Comparison of ENCODE assay signal across 14 cellular contexts in genomic region chr6:24004659-24005058, GRCh38.
A peak's percentile ranks its signal among the peaks of the same experiment; 100 is the strongest.
DNase-seq lines count a peak whose midpoint lies in the region; ATAC-seq and TF ChIP-seq lines count a peak whose summit lies in the region.
"Had no signal": no experiment of that assay in that cellular context is flagged by ENCODE, and none has a peak within 500 bp of the region (broad histone marks: within the 10 kb centered on the region; RNA-seq: fewer than 3 reads in every experiment).

No MANE protein-coding gene starts in this region.

- H3K4me3 ChIP-seq in ascending aorta (no peak overlapping the region), left lung (no peak overlapping the region)
- H3K4me3 ChIP-seq in effector memory CD4-positive, alpha-beta T cell (ENCODE audit: insufficient read depth, low read depth, low read length, poor library complexity, severe bottlenecking), result no peak overlapping the region
- H3K4me3 ChIP-seq: PC-9, sigmoid colon had no signal

- DNase-seq in left ventricle myocardium superior (no peak), Right ventricle myocardium inferior (ENCODE audit: missing footprints) (no peak), ascending aorta (ENCODE audit: low spot score in 2 of 2) (no peak), left lung (no peak), HK-2 (ENCODE audit: unreplicated experiment) (no peak), SKM-1 (lab: John Stamatoyannopoulos, UW; ENCODE audit: unreplicated experiment) (no peak), occipital lobe (lab: John Stamatoyannopoulos, UW) (no peak)
- DNase-seq in effector memory CD4-positive, alpha-beta T cell, result no peak
- DNase-seq: activated CD8-positive, alpha-beta memory T cell treated with anti-CD3 and anti-CD28 coated beads, Interleukin-2, amount 50 U/mL, for 4 hours; activated effector memory CD4-positive, alpha-beta T cell treated with Interleukin-2 at 50 U/mL for 16 hours; PC-9; posterior cingulate gyrus; sigmoid colon had no signal

- H3K27me3 ChIP-seq in ascending aorta (no peaks in the 10 kb centered on the region), left lung (no peaks in the 10 kb centered on the region)
- H3K27me3 ChIP-seq in effector memory CD4-positive, alpha-beta T cell (replicated peaks; ENCODE audit: control insufficient read depth, insufficient read depth, low read length, poor library complexity, severe bottlenecking), result no peaks in the 10 kb centered on the region
- H3K27me3 ChIP-seq: sigmoid colon had no signal

- peak; percentile 62 for ATAC-seq in left ventricle myocardium superior
- no peak for ATAC-seq in Right ventricle myocardium inferior
- peak; percentile 15 for ATAC-seq in left lung
- ATAC-seq: left lobe of liver had no signal

- H3K9me3 ChIP-seq in ascending aorta (no peaks in the 10 kb centered on the region), left lung (no peaks in the 10 kb centered on the region)
- no peaks in the 10 kb centered on the region for H3K9me3 ChIP-seq in effector memory CD4-positive, alpha-beta T cell (ENCODE audit: control insufficient read depth, low read length)
- H3K9me3 ChIP-seq: sigmoid colon had no signal

- H3K36me3 ChIP-seq in ascending aorta (no peaks in the 10 kb centered on the region), left lung (no peaks in the 10 kb centered on the region)
- no peaks in the 10 kb centered on the region for H3K36me3 ChIP-seq in effector memory CD4-positive, alpha-beta T cell (ENCODE audit: control insufficient read depth, insufficient read depth, low read length)
- H3K36me3 ChIP-seq: sigmoid colon had no signal

- intact Hi-C loops in left ventricle myocardium superior (cut with micrococcal nuclease), result no loop called here
- intact Hi-C loops in Right ventricle myocardium inferior (cut with DNase I), result no loop called here
- intact Hi-C loops in ascending aorta (cut with DNase I), result no loop called here
- intact Hi-C loops in left lung (cut with DNase I), result no loop called here

- H3K27ac ChIP-seq in ascending aorta (peak overlapping the region; percentile 65 to 77), left lung (no peak overlapping the region)
- H3K27ac ChIP-seq in effector memory CD4-positive, alpha-beta T cell (ENCODE audit: insufficient read depth, low read length, poor library complexity, severe bottlenecking), result no peak overlapping the region
- H3K27ac ChIP-seq: PC-9 had no signal

- peaks cover 0 to 14% of the 10 kb centered on the region in 2 donors for H3K4me1 ChIP-seq in ascending aorta
- no peaks in the 10 kb centered on the region for H3K4me1 ChIP-seq in left lung
- H3K4me1 ChIP-seq in effector memory CD4-positive, alpha-beta T cell (ENCODE audit: control insufficient read depth, insufficient read depth, low read length, poor library complexity, severe bottlenecking), result no peaks in the 10 kb centered on the region

- TF ChIP-seq CTCF in ascending aorta (IDR thresholded peaks at IDR 0.05) (no peak), left lung (IDR thresholded peaks at IDR 0.05) (no peak)

Comparison
In these comparisons a context has a peak if more than half of its experiments do, and no peak if none do; other contexts are left out.
1. H3K27ac ChIP-seq: peak in ascending aorta (2 of 2); none in left lung (0 of 2) and effector memory CD4-positive, alpha-beta T cell (single experiment).